19 cellular contexts compared by ENCODE assay signal in genomic region chr11:72609451-72609850, GRCh38.
DNase-seq lines count a peak whose midpoint lies in the region; ATAC-seq and TF ChIP-seq lines count a peak whose summit lies in the region.
"Had no signal": no experiment of that assay in that cellular context is flagged by ENCODE, and none has a peak within 500 bp of the region (broad histone marks: within the 10 kb centered on the region; RNA-seq: fewer than 3 reads in every experiment).

No MANE protein-coding gene starts in this region.

- H4K20me1 ChIP-seq in Karpas-422 (ENCODE audit: insufficient read depth, low read depth, low read length) (peaks cover 26% of the 10 kb centered on the region; the same call in 1 of the 2 replicates), PC-9 (ENCODE audit: insufficient read depth) (no peaks in the 10 kb centered on the region)

- H3K27me3 Mint-ChIP-seq in activated T-cell treated with anti-CD3 and anti-CD28 coated beads, Interleukin-2, amount 50 U/mL, for 24 hours = peaks cover 48% of the 10 kb centered on the region

- H3K4me1 Mint-ChIP-seq in activated T-cell treated with anti-CD3 and anti-CD28 coated beads, Interleukin-2, amount 50 U/mL, for 24 hours (ENCODE audit: low read depth) = peaks cover 4% of the 10 kb centered on the region

- no peak overlapping the region for H3K9ac ChIP-seq in Karpas-422 (ENCODE audit: low read length)
- H3K9ac ChIP-seq: BLaER1 treated with 17β-estradiol and CSF1 and Interleukin-3, amounts not matched to agents 10 nM and 100 nM had no signal

- H3F3A ChIP-seq in PC-9 (ENCODE audit: insufficient read depth, low read depth) = no peaks in the 10 kb centered on the region; the same call in 1 of the 2 replicates

- DNase-seq in DMS53 treated with DMSO at 0.1 percent for 48 hours (lab: John Stamatoyannopoulos, UW; ENCODE audit: unreplicated experiment) (peak; percentile 19), Karpas-422 (no peak), PC-9 (peak in 1 of 2 experiments; percentile 13), kidney tubule cell (ENCODE audit: low spot score) (peak; percentile 37), anterior cingulate cortex (lab: John Stamatoyannopoulos, UW) (no peak)
- DNase-seq in activated T-cell treated with anti-CD3 and anti-CD28 coated beads, Interleukin-2, amount 50 U/mL, for 24 hours = no peak
- DNase-seq: Calu3, H9, NCI-H1048, NCI-H2081, NCI-H446 treated with DMSO at 0.1 percent for 48 hours, NCI-H69 had no signal

- TF ChIP-seq CTCF in PC-9 (conservative IDR thresholded peaks at IDR 0.05) = no peak

- H3K9me3 Mint-ChIP-seq in activated T-cell treated with anti-CD3 and anti-CD28 coated beads, Interleukin-2, amount 50 U/mL, for 24 hours = no peaks in the 10 kb centered on the region
- H3K9me3 Mint-ChIP-seq: CD8-positive, alpha-beta T cell; H9; T-helper 1 cell treated with Interleukin-12 subunit alpha and Interleukin-12 subunit beta and Interleukin-4 antibody, amounts not matched to agents 30 μg/mL and 1 μg/mL, for 36 hours had no signal

- H3K4me1 ChIP-seq in Karpas-422 (ENCODE audit: low read length) = peaks cover 13% of the 10 kb centered on the region
- H3K4me1 ChIP-seq in PC-9 (replicated peaks; ENCODE audit: insufficient read depth) = no peaks in the 10 kb centered on the region

- H2AFZ ChIP-seq in Karpas-422 (ENCODE audit: low read length) (no peak overlapping the region), PC-9 (no peak overlapping the region)

- ATAC-seq in HG02840 (IDR thresholded peaks at IDR 0.05; ENCODE audit: low FRiP score, unreplicated experiment) = no peak
- no peak for ATAC-seq in GM18502 (IDR thresholded peaks at IDR 0.05; ENCODE audit: poor library complexity, unreplicated experiment)

- intact Hi-C loops in PC-9 (cut with micrococcal nuclease; ENCODE audit: unreplicated experiment) = no loop called here

- H3K4me3 Mint-ChIP-seq in activated T-cell treated with anti-CD3 and anti-CD28 coated beads, Interleukin-2, amount 50 U/mL, for 24 hours = no peak overlapping the region
- H3K4me3 Mint-ChIP-seq: CD8-positive, alpha-beta T cell; H9; T-helper 1 cell treated with Interleukin-12 subunit alpha and Interleukin-12 subunit beta and Interleukin-4 antibody, amounts not matched to agents 30 μg/mL and 1 μg/mL, for 36 hours had no signal

- H3K27ac ChIP-seq in Karpas-422 (ENCODE audit: low read length) = no peak overlapping the region
- H3K27ac ChIP-seq in PC-9 = no peak overlapping the region
- H3K27ac ChIP-seq: BLaER1 treated with 17β-estradiol and CSF1 and Interleukin-3, amounts not matched to agents 10 nM and 100 nM; HL-60; RWPE1 had no signal

- H3K36me3 Mint-ChIP-seq in activated T-cell treated with anti-CD3 and anti-CD28 coated beads, Interleukin-2, amount 50 U/mL, for 24 hours (ENCODE audit: low read depth) = no peaks in the 10 kb centered on the region
- H3K36me3 Mint-ChIP-seq: CD8-positive, alpha-beta T cell had no signal

- no peaks in the 10 kb centered on the region for H3K9me3 ChIP-seq in Karpas-422 (ENCODE audit: low read length)
- no peaks in the 10 kb centered on the region for H3K9me3 ChIP-seq in PC-9 (ENCODE audit: insufficient read depth, low read depth)
- H3K9me3 ChIP-seq: BLaER1 treated with 17β-estradiol and CSF1 and Interleukin-3, amounts not matched to agents 10 nM and 100 nM had no signal

- H3K36me3 ChIP-seq in Karpas-422 (ENCODE audit: insufficient read depth, low read length) = no peaks in the 10 kb centered on the region
- H3K36me3 ChIP-seq in PC-9 (ENCODE audit: low read depth) = no peaks in the 10 kb centered on the region
- H3K36me3 ChIP-seq: BLaER1 treated with 17β-estradiol and CSF1 and Interleukin-3, amounts not matched to agents 10 nM and 100 nM had no signal

- H3K9me2 ChIP-seq in Karpas-422 (replicated peaks; ENCODE audit: insufficient read depth, low read length) (no peaks in the 10 kb centered on the region), PC-9 (ENCODE audit: insufficient read depth) (no peaks in the 10 kb centered on the region)

- H3K4me2 ChIP-seq in Karpas-422 (ENCODE audit: low read depth, low read length, poor library complexity, severe bottlenecking) = peak overlapping the region; percentile 15
- peak overlapping the region; percentile 12; the same call in 1 of the 2 replicates for H3K4me2 ChIP-seq in PC-9

- no peaks in the 10 kb centered on the region; the same call in 1 of the 2 replicates for H3K27me3 ChIP-seq in Karpas-422 (ENCODE audit: low read length)
- peaks cover 18% of the 10 kb centered on the region for H3K27me3 ChIP-seq in PC-9 (ENCODE audit: insufficient read depth, low read depth)
- H3K27me3 ChIP-seq: BLaER1 treated with 17β-estradiol and CSF1 and Interleukin-3, amounts not matched to agents 10 nM and 100 nM had no signal

- no TSS peak for BruUV-seq in PC-9 (replicated peaks; lab: Mats Ljungman, UMichigan)

- POLR2A ChIA-PET in PC-9 (lab: Charles Lee; ENCODE audit: unreplicated experiment) = no interaction called here

- H3K27ac Mint-ChIP-seq in activated T-cell treated with anti-CD3 and anti-CD28 coated beads, Interleukin-2, amount 50 U/mL, for 24 hours = no peak overlapping the region
- H3K27ac Mint-ChIP-seq: CD8-positive, alpha-beta T cell; H9; T-helper 1 cell treated with Interleukin-12 subunit alpha and Interleukin-12 subunit beta and Interleukin-4 antibody, amounts not matched to agents 30 μg/mL and 1 μg/mL, for 36 hours had no signal

- no peak overlapping the region for H3K4me3 ChIP-seq in Karpas-422 (ENCODE audit: low read length)
- H3K4me3 ChIP-seq in PC-9 = no peak overlapping the region
- H3K4me3 ChIP-seq: BLaER1 treated with 17β-estradiol and CSF1 and Interleukin-3, amounts not matched to agents 10 nM and 100 nM had no signal

- CTCF ChIA-PET in PC-9 (lab: Charles Lee) = no interaction called here

- H3K79me2 ChIP-seq in Karpas-422 (ENCODE audit: low read length) (no peaks in the 10 kb centered on the region), PC-9 (ENCODE audit: low read depth) (no peaks in the 10 kb centered on the region)

Comparison
In these comparisons a context has a peak if more than half of its experiments do, and no peak if none do; other contexts are left out.
1. DNase-seq: peak in DMS53 treated with DMSO at 0.1 percent for 48 hours (single experiment) and kidney tubule cell (single experiment); none in Karpas-422 (single experiment), activated T-cell treated with anti-CD3 and anti-CD28 coated beads, Interleukin-2, amount 50 U/mL, for 24 hours (single experiment) and anterior cingulate cortex (0 of 58).